1 cellular context compared by ENCODE assay signal in genomic region chr3:138349926-138350665, GRCh38.
TF ChIP-seq lines count a peak whose summit lies in the region.

No MANE protein-coding gene starts in this region.

TF ChIP-seq in H1, 55 proteins besides CTCF, POLR2A, EP300 and RAD21:
- no peak for TF ChIP-seq ASH2L (IDR thresholded peaks at IDR 0.05; ENCODE audit: low read length)
